ENCODE assay signal across 28 cellular contexts in genomic region chr7:82056282-82056681, GRCh38.
"Had no signal": no experiment of that assay in that cellular context is flagged by ENCODE, and none has a peak within 500 bp of the region (broad histone marks: within the 10 kb centered on the region; RNA-seq: fewer than 3 reads in every experiment).

No MANE protein-coding gene starts in this region.

- H3K4me3 Mint-ChIP-seq: central memory CD8-positive, alpha-beta T cell; effector memory CD8-positive, alpha-beta T cell; mesothelial cell of epicardium; natural killer cell treated with Interleukin-12 subunit alpha and Interleukin-12 subunit beta and Interleukin-15 and Interleukin-18, amount 100 ng/mL, for 72 hours; neural crest cell; stimulated activated effector memory CD8-positive, alpha-beta T cell treated with anti-CD3 and anti-CD28 coated beads, Interleukin-12 subunit alpha, Interleukin-12 subunit beta, amount 100 ng/mL, for 72 hours had no signal

- H3K4me1 ChIP-seq: colonic mucosa, esophagus squamous epithelium, pancreas, right lobe of liver, thyroid gland had no signal

- H3K36me3 ChIP-seq: colonic mucosa, esophagus squamous epithelium, neutrophil, pancreas, right lobe of liver, stomach, thyroid gland had no signal

- DNase-seq: colonic mucosa; dermis blood vessel endothelial cell; effector memory CD8-positive, alpha-beta T cell; erythroblast; esophagus squamous epithelium; head of caudate nucleus; kidney; mesenchymal stem cell; mucosa of descending colon; naive B cell; pancreas; right lobe of liver; stimulated activated CD4-positive, alpha-beta T cell treated with anti-CD3 and anti-CD28 coated beads, Interleukin-12 subunit alpha, Interleukin-12 subunit beta, amount 100 ng/mL, for 4 hours; stimulated activated CD4-positive, alpha-beta T cell treated with anti-CD3 and anti-CD28 coated beads, Interleukin-1b, Interleukin-23, amount 100 ng/mL, for 48 hours; stimulated activated CD4-positive, alpha-beta T cell treated with anti-CD3 and anti-CD28 coated beads, Interleukin-4, amount 100 ng/mL, for 1 hour; stimulated activated naive CD4-positive, alpha-beta T cell treated with Interleukin-2 at 50 U/mL for 16 hours; stomach; thyroid gland; trophoblast cell had no signal

- H3K27me3 Mint-ChIP-seq: central memory CD8-positive, alpha-beta T cell; effector memory CD8-positive, alpha-beta T cell; naive B cell; natural killer cell treated with Interleukin-12 subunit alpha and Interleukin-12 subunit beta and Interleukin-15 and Interleukin-18, amount 100 ng/mL, for 72 hours; progenitor cell of endocrine pancreas had no signal

- H3K9me3 ChIP-seq: colonic mucosa, esophagus squamous epithelium, mucosa of descending colon, neutrophil, pancreas, right lobe of liver, stomach, thyroid gland had no signal

- H3K27ac Mint-ChIP-seq: effector memory CD8-positive, alpha-beta T cell; mesothelial cell of epicardium; naive B cell; natural killer cell treated with Interleukin-12 subunit alpha and Interleukin-12 subunit beta and Interleukin-15 and Interleukin-18, amount 100 ng/mL, for 72 hours; progenitor cell of endocrine pancreas; stimulated activated effector memory CD8-positive, alpha-beta T cell treated with anti-CD3 and anti-CD28 coated beads, Interleukin-12 subunit alpha, Interleukin-12 subunit beta, amount 100 ng/mL, for 72 hours had no signal

- H3K4me1 Mint-ChIP-seq: central memory CD8-positive, alpha-beta T cell; mesothelial cell of epicardium; naive B cell; neural crest cell; stimulated activated effector memory CD8-positive, alpha-beta T cell treated with anti-CD3 and anti-CD28 coated beads, Interleukin-12 subunit alpha, Interleukin-12 subunit beta, amount 100 ng/mL, for 72 hours had no signal

- H3K36me3 Mint-ChIP-seq: naive B cell; natural killer cell treated with Interleukin-12 subunit alpha and Interleukin-12 subunit beta and Interleukin-15 and Interleukin-18, amount 100 ng/mL, for 72 hours; stimulated activated effector memory CD8-positive, alpha-beta T cell treated with anti-CD3 and anti-CD28 coated beads, Interleukin-12 subunit alpha, Interleukin-12 subunit beta, amount 100 ng/mL, for 72 hours had no signal

- ATAC-seq: effector memory CD8-positive, alpha-beta T cell; left lobe of liver; mucosa of descending colon; natural killer cell treated with Interleukin-12 subunit alpha and Interleukin-12 subunit beta and Interleukin-15 and Interleukin-18, amount 100 ng/mL, for 72 hours; pancreas; right lobe of liver; stimulated activated effector memory CD8-positive, alpha-beta T cell treated with anti-CD3 and anti-CD28 coated beads, Interleukin-12 subunit alpha, Interleukin-12 subunit beta, amount 100 ng/mL, for 72 hours had no signal

- H3K27me3 ChIP-seq: colonic mucosa, esophagus squamous epithelium, neutrophil, pancreas, right lobe of liver, stomach, thyroid gland had no signal

- H3K4me3 ChIP-seq: colonic mucosa, esophagus squamous epithelium, mucosa of descending colon, pancreas, right lobe of liver, smooth muscle cell, stomach, thyroid gland had no signal

- H3K27ac ChIP-seq: colonic mucosa, esophagus squamous epithelium, neutrophil, pancreas, right lobe of liver, stomach, thyroid gland had no signal

- H3K4me2 ChIP-seq: smooth muscle cell had no signal
